Comparison of ENCODE assay signal across 38 cellular contexts in genomic region chr14:61130512-61131260, GRCh38.
A peak's percentile ranks its signal among the peaks of the same experiment; 100 is the strongest.
DNase-seq lines count a peak whose midpoint lies in the region; ATAC-seq and TF ChIP-seq lines count a peak whose summit lies in the region.
"Had no signal": no experiment of that assay in that cellular context is flagged by ENCODE, and none has a peak within 500 bp of the region (broad histone marks: within the 10 kb centered on the region; RNA-seq: fewer than 3 reads in every experiment).

No MANE protein-coding gene starts in this region.

- H3K4me1 ChIP-seq in A673 (ENCODE audit: insufficient read depth, low read length, poor library complexity, severe bottlenecking) = peaks cover 25% of the 10 kb centered on the region
- H3K4me1 ChIP-seq: breast epithelium, foreskin keratinocyte, Peyer's patch, vagina had no signal

- peaks cover 2% of the 10 kb centered on the region for H3K36me3 Mint-ChIP-seq in nephron progenitor cell (ENCODE audit: low read depth)
- H3K36me3 Mint-ChIP-seq: activated naive CD4-positive, alpha-beta T cell treated with anti-CD3 and anti-CD28 coated beads, Interleukin-2, amount 50 U/mL, for 72 hours; CD4-positive, alpha-beta memory T cell had no signal

- no peaks in the 10 kb centered on the region for H3K9me3 ChIP-seq in A673 (ENCODE audit: low read depth, low read length, poor library complexity, severe bottlenecking)
- H3K9me3 ChIP-seq: A549, breast epithelium, esophagus squamous epithelium, lower lobe of right lung, ovary, Peyer's patch, thoracic aorta, vagina had no signal

- DNase-seq in A673 (ENCODE audit: low spot score) (no peak), NCI-H187 (lab: John Stamatoyannopoulos, UW) (peak; percentile 53 to 81), SHP77 (lab: John Stamatoyannopoulos, UW) (peak; percentile 88), nephron progenitor cell (peak; percentile 70), erythroblast (lab: John Stamatoyannopoulos, UW) (no peak), kidney glomerular epithelial cell (lab: John Stamatoyannopoulos, UW) (no peak)
- no peak for DNase-seq in stimulated activated CD4-positive, alpha-beta T cell treated with anti-CD3 and anti-CD28 coated beads, Interleukin-4, amount 100 ng/mL, for 24 hours
- DNase-seq: activated CD4-positive, alpha-beta T cell treated with anti-CD3 and anti-CD28 coated beads for 4 hours; activated CD8-positive, alpha-beta memory T cell treated with anti-CD3 and anti-CD28 coated beads for 24 hours; activated T-cell treated with anti-CD3 and anti-CD28 coated beads for 4 hours; AML-193; CD4-positive, alpha-beta memory T cell; dorsolateral prefrontal cortex; esophagus squamous epithelium; foreskin keratinocyte; KBM-7; lower lobe of right lung; NCI-H1105 treated with DMSO at 0.1 percent for 48 hours; NCI-H2171 treated with DMSO at 0.1 percent for 48 hours; NCI-H524 treated with DMSO at 0.1 percent for 48 hours; ovary; Peyer's patch; retina; SIG-M5; stimulated activated CD4-positive, alpha-beta T cell treated with anti-CD3 and anti-CD28 coated beads, Interleukin-1b, Interleukin-23, amount 100 ng/mL, for 48 hours; stimulated activated CD8-positive, alpha-beta memory T cell treated with anti-CD3 and anti-CD28 coated beads, Interleukin-4, amount 100 ng/mL, for 48 hours; T-helper 9 cell had no signal

- no peak overlapping the region for H3K27ac Mint-ChIP-seq in nephron progenitor cell
- H3K27ac Mint-ChIP-seq: activated naive CD4-positive, alpha-beta T cell treated with anti-CD3 and anti-CD28 coated beads, Interleukin-2, amount 50 U/mL, for 72 hours; activated T-helper 2 cell treated with anti-CD3 and anti-CD28 coated beads, Interferon-gamma antibody, Interleukin-2, Interleukin-4, amounts not matched to agents 10 μg/mL and 5 μg/mL and 100 μg/mL, durations not matched to agents 14 hours and 24 hours and 36 hours; CD4-positive, alpha-beta memory T cell; stimulated activated naive CD8-positive, alpha-beta T cell treated with anti-CD3 and anti-CD28 coated beads, Interleukin-15, Interleukin-2, amounts not matched to agents 100 ng/mL and 50 ng/mL, for 24 hours had no signal

- BruUV-seq in A673 (replicated peaks; lab: Mats Ljungman, UMichigan) = no TSS peak

- no peaks in the 10 kb centered on the region for H3K27me3 ChIP-seq in A673 (replicated peaks; ENCODE audit: insufficient read depth, low read depth, low read length, poor library complexity)
- H3K27me3 ChIP-seq: breast epithelium, foreskin keratinocyte, ovary, Peyer's patch, vagina had no signal

- no peaks in the 10 kb centered on the region for H3K36me3 ChIP-seq in A673 (ENCODE audit: insufficient read depth, low read length, poor library complexity, severe bottlenecking)
- H3K36me3 ChIP-seq: breast epithelium, esophagus squamous epithelium, lower lobe of right lung, ovary, Peyer's patch, thoracic aorta, vagina had no signal

- CTCF ChIA-PET in A673 (lab: Charles Lee) = interaction anchor here (0.7 kb wide), 1 partner anchor 123 kb away, joined by 3 read pairs; no protein-coding TSS in a partner anchor

- no peak overlapping the region for H3K4me3 Mint-ChIP-seq in nephron progenitor cell
- H3K4me3 Mint-ChIP-seq: CD4-positive, alpha-beta memory T cell; nephron; stimulated activated naive CD8-positive, alpha-beta T cell treated with anti-CD3 and anti-CD28 coated beads, Interleukin-15, Interleukin-2, amounts not matched to agents 100 ng/mL and 50 ng/mL, for 24 hours had no signal

- no peak for ATAC-seq in GM18511 (IDR thresholded peaks at IDR 0.05; ENCODE audit: unreplicated experiment)
- ATAC-seq: A549; activated naive CD4-positive, alpha-beta T cell treated with anti-CD3 and anti-CD28 coated beads, Interleukin-2, amount 50 U/mL, for 72 hours; foreskin keratinocyte; GM12878; lower lobe of right lung had no signal

- no peak for TF ChIP-seq POLR2A in erythroblast (IDR thresholded peaks at IDR 0.05; ENCODE audit: low read length)

- H3K9me3 Mint-ChIP-seq in nephron progenitor cell = peaks cover 3% of the 10 kb centered on the region
- H3K9me3 Mint-ChIP-seq: activated T-helper 2 cell treated with anti-CD3 and anti-CD28 coated beads, Interferon-gamma antibody, Interleukin-2, Interleukin-4, amounts not matched to agents 10 μg/mL and 5 μg/mL and 100 μg/mL, durations not matched to agents 14 hours and 24 hours and 36 hours; stimulated activated naive CD8-positive, alpha-beta T cell treated with anti-CD3 and anti-CD28 coated beads, Interleukin-15, Interleukin-2, amounts not matched to agents 100 ng/mL and 50 ng/mL, for 24 hours had no signal

- H3K27me3 Mint-ChIP-seq in nephron progenitor cell (ENCODE audit: low read depth, poor library complexity) = peaks cover 2% of the 10 kb centered on the region

- peaks cover 82% of the 10 kb centered on the region for H3K4me1 Mint-ChIP-seq in nephron progenitor cell
- H3K4me1 Mint-ChIP-seq: CD4-positive, alpha-beta memory T cell had no signal

- intact Hi-C loops in A673 (cut with micrococcal nuclease; ENCODE audit: unreplicated experiment) = no loop called here

- TF ChIP-seq CTCF in A673 (conservative IDR thresholded peaks at IDR 0.05; ENCODE audit: low read depth, low read length) (no peak), nephron progenitor cell (IDR thresholded peaks at IDR 0.05) (no peak)

- POLR2A ChIA-PET in A673 (lab: Charles Lee; ENCODE audit: low non-redundant PET) = interaction anchor here (0.6 kb wide), 1 partner anchor 69 kb away, joined by 4 read pairs; no protein-coding TSS in a partner anchor

- H3K4me3 ChIP-seq in A673 (ENCODE audit: low read depth, low read length, poor library complexity, severe bottlenecking) = no peak overlapping the region
- H3K4me3 ChIP-seq: A549, breast epithelium, dorsolateral prefrontal cortex, esophagus squamous epithelium, GM12878, lower lobe of right lung, ovary, Peyer's patch, thoracic aorta, vagina had no signal

- H3K27ac ChIP-seq in A673 (ENCODE audit: low read depth, low read length, poor library complexity, severe bottlenecking) = peak overlapping the region; percentile 55
- H3K27ac ChIP-seq: breast epithelium, dorsolateral prefrontal cortex, esophagus squamous epithelium, foreskin keratinocyte, lower lobe of right lung, ovary, Peyer's patch, thoracic aorta, vagina, VCaP had no signal

Comparison
In these comparisons a context has a peak if more than half of its experiments do, and no peak if none do; other contexts are left out.
1. DNase-seq: peak in NCI-H187 (2 of 2), SHP77 (2 of 2) and nephron progenitor cell (single experiment); none in A673 (single experiment), stimulated activated CD4-positive, alpha-beta T cell treated with anti-CD3 and anti-CD28 coated beads, Interleukin-4, amount 100 ng/mL, for 24 hours (single experiment), erythroblast (0 of 2) and kidney glomerular epithelial cell (single experiment).